ENCODE assay signal across 11 cellular contexts in genomic region chr11:68014157-68014965, GRCh38. TPM values are rescaled to one million over a fixed set of nuclear protein-coding genes. Genes with fewer than 3 reads are reported as not detected.
DNase-seq lines count a peak whose midpoint lies in the region; ATAC-seq and TF ChIP-seq lines count a peak whose summit lies in the region.
"Had no signal": no experiment of that assay in that cellular context is flagged by ENCODE, and none has a peak within 500 bp of the region (broad histone marks: within the 10 kb centered on the region; RNA-seq: fewer than 3 reads in every experiment).

No MANE protein-coding gene starts in this region.

- H3K27me3 ChIP-seq in naive thymus-derived CD4-positive, alpha-beta T cell (ENCODE audit: control insufficient read depth in 2 of 2, insufficient read depth in 2 of 2, low read length in 2 of 2) = no peaks in the 10 kb centered on the region

- H3K4me3 ChIP-seq in choroid plexus epithelial cell (ENCODE audit: low read depth, low read length) = no peak overlapping the region
- no peak overlapping the region for H3K4me3 ChIP-seq in naive thymus-derived CD4-positive, alpha-beta T cell (ENCODE audit: low read length)
- H3K4me3 ChIP-seq: psoas muscle had no signal

- no peaks in the 10 kb centered on the region for H3K4me1 ChIP-seq in naive thymus-derived CD4-positive, alpha-beta T cell (ENCODE audit: control insufficient read depth in 2 of 2, insufficient read depth in 2 of 2, low read length in 2 of 2)

- intact Hi-C loops in CD14-positive monocyte (cut with micrococcal nuclease) = loop anchor here in 1 of 2 donors (5.0 kb wide), 2 partner anchors 108 to 193 kb away; partner anchors contain the start of gene CHKA
- intact Hi-C loops in naive thymus-derived CD4-positive, alpha-beta T cell (cut with micrococcal nuclease) = no loop called here
- intact Hi-C loops in activated T-helper 2 cell treated with anti-CD3 and anti-CD28 coated beads, Interferon-gamma antibody, Interleukin-2, Interleukin-4, amounts not matched to agents 10 μg/mL and 5 μg/mL and 100 μg/mL, durations not matched to agents 14 hours and 24 hours and 36 hours (cut with micrococcal nuclease) = no loop called here

- CTCF ChIA-PET in naive thymus-derived CD4-positive, alpha-beta T cell (lab: Charles Lee) = interaction anchor here (0.5 kb wide), 1 partner anchor 33 kb away, joined by 3 read pairs; no protein-coding TSS in a partner anchor

- H3K9me3 ChIP-seq in naive thymus-derived CD4-positive, alpha-beta T cell (ENCODE audit: control insufficient read depth in 2 of 3, low read length in 3 of 3) = no peaks in the 10 kb centered on the region
- H3K9me3 ChIP-seq: psoas muscle had no signal

- POLR2A ChIA-PET in naive thymus-derived CD4-positive, alpha-beta T cell (lab: Charles Lee) = no interaction called here

- H3K27me3 Mint-ChIP-seq in CD14-positive monocyte (ENCODE audit: low read depth in 3 of 3) = peaks cover 0 to 3% (median 0%) of the 10 kb centered on the region in 3 donors
- peaks cover 0 to 11% (median 0%) of the 10 kb centered on the region in 5 donors for H3K27me3 Mint-ChIP-seq in naive thymus-derived CD4-positive, alpha-beta T cell
- no peaks in the 10 kb centered on the region for H3K27me3 Mint-ChIP-seq in activated T-helper 2 cell treated with anti-CD3 and anti-CD28 coated beads, Interferon-gamma antibody, Interleukin-2, Interleukin-4, amounts not matched to agents 10 μg/mL and 5 μg/mL and 100 μg/mL, durations not matched to agents 14 hours and 24 hours and 36 hours (ENCODE audit: low read depth)

- peak overlapping the region; percentile 76 to 93 (median 83) for H3K27ac Mint-ChIP-seq in CD14-positive monocyte
- H3K27ac Mint-ChIP-seq in naive thymus-derived CD4-positive, alpha-beta T cell = no peak overlapping the region
- no peak overlapping the region for H3K27ac Mint-ChIP-seq in activated T-helper 2 cell treated with anti-CD3 and anti-CD28 coated beads, Interferon-gamma antibody, Interleukin-2, Interleukin-4, amounts not matched to agents 10 μg/mL and 5 μg/mL and 100 μg/mL, durations not matched to agents 14 hours and 24 hours and 36 hours

- DNase-seq in CD14-positive monocyte (ENCODE audit: low spot score) (peak; percentile 87), MV-4-11 (lab: John Stamatoyannopoulos, UW) (peak; percentile 70), choroid plexus epithelial cell (ENCODE audit: low read depth) (peak; percentile 83)
- DNase-seq in naive thymus-derived CD4-positive, alpha-beta T cell = no peak
- DNase-seq in activated T-helper 2 cell treated with anti-CD3 and anti-CD28 coated beads, Interferon-gamma antibody, Interleukin-2, Interleukin-4, amounts not matched to agents 10 μg/mL and 5 μg/mL and 100 μg/mL, durations not matched to agents 14 hours and 24 hours and 36 hours (ENCODE audit: low spot score) = no peak
- no peak for DNase-seq in stimulated activated naive CD4-positive, alpha-beta T cell (lab: John Stamatoyannopoulos, UW)
- no peak for DNase-seq in activated CD4-positive, CD25-positive, alpha-beta regulatory T cell treated with anti-CD3 and anti-CD28 coated beads, Interleukin-2, amount 50 U/mL, for 72 hours
- DNase-seq: activated T-cell treated with anti-CD3 and anti-CD28 coated beads, Interleukin-2, amount 50 U/mL, for 1 hour had no signal

- no peak overlapping the region for H3K27ac ChIP-seq in naive thymus-derived CD4-positive, alpha-beta T cell (ENCODE audit: low read depth, low read length)
- H3K27ac ChIP-seq: KMS-11, psoas muscle had no signal

- no peak for TF ChIP-seq CTCF in CD14-positive monocyte (IDR thresholded peaks at IDR 0.05)
- no peak for TF ChIP-seq CTCF in choroid plexus epithelial cell (conservative IDR thresholded peaks at IDR 0.05; ENCODE audit: low read depth, low read length)

- ATAC-seq in naive thymus-derived CD4-positive, alpha-beta T cell = peak; percentile 63
- ATAC-seq in GM18498 (IDR thresholded peaks at IDR 0.05; ENCODE audit: unreplicated experiment) = no peak
- ATAC-seq: psoas muscle had no signal

- peaks cover 56% of the 10 kb centered on the region for H3K4me1 Mint-ChIP-seq in CD14-positive monocyte
- peaks cover 4 to 11% (median 4%) of the 10 kb centered on the region in 7 donors for H3K4me1 Mint-ChIP-seq in naive thymus-derived CD4-positive, alpha-beta T cell
- H3K4me1 Mint-ChIP-seq in activated T-helper 2 cell treated with anti-CD3 and anti-CD28 coated beads, Interferon-gamma antibody, Interleukin-2, Interleukin-4, amounts not matched to agents 10 μg/mL and 5 μg/mL and 100 μg/mL, durations not matched to agents 14 hours and 24 hours and 36 hours (ENCODE audit: low read depth) = peaks cover 2% of the 10 kb centered on the region

- no peaks in the 10 kb centered on the region for H3K9me3 Mint-ChIP-seq in CD14-positive monocyte
- no peaks in the 10 kb centered on the region for H3K9me3 Mint-ChIP-seq in naive thymus-derived CD4-positive, alpha-beta T cell
- no peaks in the 10 kb centered on the region for H3K9me3 Mint-ChIP-seq in activated T-helper 2 cell treated with anti-CD3 and anti-CD28 coated beads, Interferon-gamma antibody, Interleukin-2, Interleukin-4, amounts not matched to agents 10 μg/mL and 5 μg/mL and 100 μg/mL, durations not matched to agents 14 hours and 24 hours and 36 hours

- peaks cover 31 to 52% of the 10 kb centered on the region in 2 donors for H3K36me3 Mint-ChIP-seq in CD14-positive monocyte
- H3K36me3 Mint-ChIP-seq in naive thymus-derived CD4-positive, alpha-beta T cell = no peaks in the 10 kb centered on the region
- no peaks in the 10 kb centered on the region for H3K36me3 Mint-ChIP-seq in activated T-helper 2 cell treated with anti-CD3 and anti-CD28 coated beads, Interferon-gamma antibody, Interleukin-2, Interleukin-4, amounts not matched to agents 10 μg/mL and 5 μg/mL and 100 μg/mL, durations not matched to agents 14 hours and 24 hours and 36 hours (ENCODE audit: low read depth)

- peak overlapping the region; percentile 18 to 73 for H3K4me3 Mint-ChIP-seq in CD14-positive monocyte
- no peak overlapping the region for H3K4me3 Mint-ChIP-seq in naive thymus-derived CD4-positive, alpha-beta T cell
- no peak overlapping the region for H3K4me3 Mint-ChIP-seq in activated T-helper 2 cell treated with anti-CD3 and anti-CD28 coated beads, Interferon-gamma antibody, Interleukin-2, Interleukin-4, amounts not matched to agents 10 μg/mL and 5 μg/mL and 100 μg/mL, durations not matched to agents 14 hours and 24 hours and 36 hours (ENCODE audit: low read depth)

- no peaks in the 10 kb centered on the region for H3K36me3 ChIP-seq in naive thymus-derived CD4-positive, alpha-beta T cell (ENCODE audit: control insufficient read depth in 2 of 3, insufficient read depth in 3 of 3, low read length in 3 of 3)

RNA-seq across cellular contexts. Expression of gene ALDH3B1, which starts 4.2 kb away (rescaled TPM):
- 10 to 100 TPM; 79.8 to 86.7 TPM for polyA plus RNA-seq in CD14-positive monocyte
- 10 to 100 TPM in 1 of 5 experiments, 1 to 10 TPM in 1, under 1 TPM in 2, not detected in 1; 0.57 to 29.5 (median 1.9) TPM for total RNA-seq in naive thymus-derived CD4-positive, alpha-beta T cell
- under 1 TPM in 1 of 2 donors, not detected in 1; 0.05 TPM for polyA plus RNA-seq in naive thymus-derived CD4-positive, alpha-beta T cell
- total RNA-seq in activated T-helper 2 cell treated with anti-CD3 and anti-CD28 coated beads, Interferon-gamma antibody, Interleukin-2, Interleukin-4, amounts not matched to agents 10 μg/mL and 5 μg/mL and 100 μg/mL, durations not matched to agents 14 hours and 24 hours and 36 hours = not detected in 2 replicates

RNA-seq across cellular contexts. Expression of gene UNC93B1, which starts 10.5 kb away (rescaled TPM):
- 100 to 1,000 TPM; 185 to 220 TPM for polyA plus RNA-seq in CD14-positive monocyte
- 10 to 100 TPM; 10.1 to 76.3 (median 21.1) TPM for total RNA-seq in naive thymus-derived CD4-positive, alpha-beta T cell
- 10 to 100 TPM in 1 of 2 donors, 1 to 10 TPM in 1; 4.3 to 12.7 TPM for polyA plus RNA-seq in naive thymus-derived CD4-positive, alpha-beta T cell
- 12.3 and 14.1 TPM in 2 replicates for total RNA-seq in activated T-helper 2 cell treated with anti-CD3 and anti-CD28 coated beads, Interferon-gamma antibody, Interleukin-2, Interleukin-4, amounts not matched to agents 10 μg/mL and 5 μg/mL and 100 μg/mL, durations not matched to agents 14 hours and 24 hours and 36 hours

RNA-seq across cellular contexts. Expression of gene NDUFS8, which starts 16.1 kb away (rescaled TPM):
- polyA plus RNA-seq in CD14-positive monocyte = 100 to 1,000 TPM; 114 to 141 TPM
- 100 to 1,000 TPM in 1 of 5 experiments, 10 to 100 TPM in 4; 67.1 to 126 (median 80.1) TPM for total RNA-seq in naive thymus-derived CD4-positive, alpha-beta T cell
- 100 to 1,000 TPM; 172 to 197 TPM for polyA plus RNA-seq in naive thymus-derived CD4-positive, alpha-beta T cell
- total RNA-seq in activated T-helper 2 cell treated with anti-CD3 and anti-CD28 coated beads, Interferon-gamma antibody, Interleukin-2, Interleukin-4, amounts not matched to agents 10 μg/mL and 5 μg/mL and 100 μg/mL, durations not matched to agents 14 hours and 24 hours and 36 hours = 125 and 139 TPM in 2 replicates

RNA-seq across cellular contexts. Expression of gene TCIRG1, which starts 24.5 kb away (rescaled TPM):
- 100 to 1,000 TPM; 197 to 225 TPM for polyA plus RNA-seq in CD14-positive monocyte
- total RNA-seq in naive thymus-derived CD4-positive, alpha-beta T cell = 100 to 1,000 TPM; 164 to 381 (median 194) TPM
- 10 to 100 TPM; 27.3 to 39.0 TPM for polyA plus RNA-seq in naive thymus-derived CD4-positive, alpha-beta T cell
- 148 and 154 TPM in 2 replicates for total RNA-seq in activated T-helper 2 cell treated with anti-CD3 and anti-CD28 coated beads, Interferon-gamma antibody, Interleukin-2, Interleukin-4, amounts not matched to agents 10 μg/mL and 5 μg/mL and 100 μg/mL, durations not matched to agents 14 hours and 24 hours and 36 hours

Comparison
In these comparisons a context has a peak if more than half of its experiments do, and no peak if none do; other contexts are left out.
1. DNase-seq: peak in CD14-positive monocyte (single experiment), MV-4-11 (single experiment) and choroid plexus epithelial cell (single experiment); none in naive thymus-derived CD4-positive, alpha-beta T cell (0 of 9), activated T-helper 2 cell treated with anti-CD3 and anti-CD28 coated beads, Interferon-gamma antibody, Interleukin-2, Interleukin-4, amounts not matched to agents 10 μg/mL and 5 μg/mL and 100 μg/mL, durations not matched to agents 14 hours and 24 hours and 36 hours (single experiment), stimulated activated naive CD4-positive, alpha-beta T cell (0 of 6) and activated CD4-positive, CD25-positive, alpha-beta regulatory T cell treated with anti-CD3 and anti-CD28 coated beads, Interleukin-2, amount 50 U/mL, for 72 hours (single experiment).
2. H3K27ac Mint-ChIP-seq: peak in CD14-positive monocyte (7 of 7); none in naive thymus-derived CD4-positive, alpha-beta T cell (0 of 9) and activated T-helper 2 cell treated with anti-CD3 and anti-CD28 coated beads, Interferon-gamma antibody, Interleukin-2, Interleukin-4, amounts not matched to agents 10 μg/mL and 5 μg/mL and 100 μg/mL, durations not matched to agents 14 hours and 24 hours and 36 hours (single experiment).
3. H3K4me3 Mint-ChIP-seq: peak in CD14-positive monocyte (2 of 2); none in naive thymus-derived CD4-positive, alpha-beta T cell (0 of 10) and activated T-helper 2 cell treated with anti-CD3 and anti-CD28 coated beads, Interferon-gamma antibody, Interleukin-2, Interleukin-4, amounts not matched to agents 10 μg/mL and 5 μg/mL and 100 μg/mL, durations not matched to agents 14 hours and 24 hours and 36 hours (single experiment).